In genomic region chrX:139543920-139544319, GRCh38 we compare ENCODE assay signal across 1 cellular context.
TF ChIP-seq lines count a peak whose summit lies in the region.

No MANE protein-coding gene starts in this region.

TF ChIP-seq in liver, 16 proteins besides CTCF, POLR2A, EP300 and RAD21 (continued from another document):
- TF ChIP-seq ZBTB33 (IDR thresholded peaks at IDR 0.05) (peak; percentile 58), YY1 (IDR thresholded peaks at IDR 0.05) (peak; percentile 49), HNF4A (conservative IDR thresholded peaks at IDR 0.05) (peak; percentile 69 to 85), RXRA (IDR thresholded peaks at IDR 0.05) (peak; percentile 62 to 86), SP1 (IDR thresholded peaks at IDR 0.05) (peak; percentile 66), FOXA1 (IDR thresholded peaks at IDR 0.05) (peak; percentile 45), FOXA2 (IDR thresholded peaks at IDR 0.05) (peak; percentile 81), JUND (IDR thresholded peaks at IDR 0.05) (no peak), MAX (IDR thresholded peaks at IDR 0.05) (no peak), TAF1 (conservative IDR thresholded peaks at IDR 0.05) (peak; percentile 72), EGR1 (IDR thresholded peaks at IDR 0.05; ENCODE audit: low read depth in 2 of 2) (peak in 1 of 2 donors; percentile 57), HNF4G (IDR thresholded peaks at IDR 0.05) (peak; percentile 19)
- TF ChIP-seq, protein P1, sequence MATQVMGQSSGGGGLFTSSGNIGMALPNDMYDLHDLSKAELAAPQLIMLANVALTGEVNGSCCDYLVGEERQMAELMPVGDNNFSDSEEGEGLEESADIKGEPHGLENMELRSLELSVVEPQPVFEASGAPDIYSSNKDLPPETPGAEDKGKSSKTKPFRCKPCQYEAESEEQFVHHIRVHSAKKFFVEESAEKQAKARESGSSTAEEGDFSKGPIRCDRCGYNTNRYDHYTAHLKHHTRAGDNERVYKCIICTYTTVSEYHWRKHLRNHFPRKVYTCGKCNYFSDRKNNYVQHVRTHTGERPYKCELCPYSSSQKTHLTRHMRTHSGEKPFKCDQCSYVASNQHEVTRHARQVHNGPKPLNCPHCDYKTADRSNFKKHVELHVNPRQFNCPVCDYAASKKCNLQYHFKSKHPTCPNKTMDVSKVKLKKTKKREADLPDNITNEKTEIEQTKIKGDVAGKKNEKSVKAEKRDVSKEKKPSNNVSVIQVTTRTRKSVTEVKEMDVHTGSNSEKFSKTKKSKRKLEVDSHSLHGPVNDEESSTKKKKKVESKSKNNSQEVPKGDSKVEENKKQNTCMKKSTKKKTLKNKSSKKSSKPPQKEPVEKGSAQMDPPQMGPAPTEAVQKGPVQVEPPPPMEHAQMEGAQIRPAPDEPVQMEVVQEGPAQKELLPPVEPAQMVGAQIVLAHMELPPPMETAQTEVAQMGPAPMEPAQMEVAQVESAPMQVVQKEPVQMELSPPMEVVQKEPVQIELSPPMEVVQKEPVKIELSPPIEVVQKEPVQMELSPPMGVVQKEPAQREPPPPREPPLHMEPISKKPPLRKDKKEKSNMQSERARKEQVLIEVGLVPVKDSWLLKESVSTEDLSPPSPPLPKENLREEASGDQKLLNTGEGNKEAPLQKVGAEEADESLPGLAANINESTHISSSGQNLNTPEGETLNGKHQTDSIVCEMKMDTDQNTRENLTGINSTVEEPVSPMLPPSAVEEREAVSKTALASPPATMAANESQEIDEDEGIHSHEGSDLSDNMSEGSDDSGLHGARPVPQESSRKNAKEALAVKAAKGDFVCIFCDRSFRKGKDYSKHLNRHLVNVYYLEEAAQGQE (IDR thresholded peaks at IDR 0.05): peak; percentile 74
